In the genomic region with DNA sequence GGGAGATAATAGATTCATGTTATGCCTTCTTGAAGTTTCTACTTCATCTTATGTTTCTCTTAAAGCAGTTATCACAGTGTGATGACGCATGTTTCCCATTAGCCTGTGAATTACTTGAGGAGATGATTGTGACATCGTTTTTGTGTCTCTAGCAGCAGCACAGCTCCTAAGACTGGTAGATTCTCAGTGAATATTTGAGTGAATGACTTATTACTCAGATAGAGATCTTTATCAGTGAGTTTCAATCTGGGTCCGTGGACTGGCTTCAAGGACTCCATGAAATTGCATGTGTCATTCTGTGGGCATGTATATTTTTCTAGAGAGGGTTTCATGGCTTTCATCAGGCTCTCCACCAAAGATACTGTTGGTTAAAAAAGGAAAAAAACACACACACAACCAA, we compare ENCODE assay signal across 8 cellular contexts. TPM values are rescaled to one million over a fixed set of nuclear protein-coding genes. Genes with fewer than 3 reads are reported as not detected.
DNase-seq lines count a peak whose midpoint lies in the region; ATAC-seq lines count a peak whose summit lies in the region.

No MANE protein-coding gene starts in this region.

- peaks cover 8% of the 10 kb centered on the region for H3K36me3 Mint-ChIP-seq in activated T-cell treated with anti-CD3 and anti-CD28 coated beads, Interleukin-2, amount 50 U/mL, for 24 hours (ENCODE audit: low read depth)
- peaks cover 33% of the 10 kb centered on the region for H3K36me3 Mint-ChIP-seq in activated CD8-positive, alpha-beta T cell treated with anti-CD3 and anti-CD28 coated beads, Interleukin-2, amount 10 ng/mL, durations not matched to agents 7 days and 5 days (ENCODE audit: low read depth)

- peaks cover 14% of the 10 kb centered on the region for H3K4me1 ChIP-seq in thymus (ENCODE audit: control insufficient read depth, insufficient read depth, low read length)

- ATAC-seq in activated CD8-positive, alpha-beta T cell treated with anti-CD3 and anti-CD28 coated beads, Interleukin-2, amount 10 ng/mL, durations not matched to agents 7 days and 5 days = peak; percentile 21
- no peak for ATAC-seq in GM21360 (IDR thresholded peaks at IDR 0.05; ENCODE audit: unreplicated experiment)

- H3K4me1 Mint-ChIP-seq in activated T-cell treated with anti-CD3 and anti-CD28 coated beads, Interleukin-2, amount 50 U/mL, for 24 hours (ENCODE audit: low read depth) = peaks cover 89% of the 10 kb centered on the region
- peaks cover 82% of the 10 kb centered on the region for H3K4me1 Mint-ChIP-seq in activated CD8-positive, alpha-beta T cell treated with anti-CD3 and anti-CD28 coated beads, Interleukin-2, amount 10 ng/mL, durations not matched to agents 7 days and 5 days (ENCODE audit: low read depth)

- H3K9me3 Mint-ChIP-seq in activated T-cell treated with anti-CD3 and anti-CD28 coated beads, Interleukin-2, amount 50 U/mL, for 24 hours = no peaks in the 10 kb centered on the region
- peaks cover 8% of the 10 kb centered on the region for H3K9me3 Mint-ChIP-seq in activated CD8-positive, alpha-beta T cell treated with anti-CD3 and anti-CD28 coated beads, Interleukin-2, amount 10 ng/mL, durations not matched to agents 7 days and 5 days (ENCODE audit: insufficient read depth)

- no peaks in the 10 kb centered on the region for H3K27me3 Mint-ChIP-seq in activated T-cell treated with anti-CD3 and anti-CD28 coated beads, Interleukin-2, amount 50 U/mL, for 24 hours
- H3K27me3 Mint-ChIP-seq in activated CD8-positive, alpha-beta T cell treated with anti-CD3 and anti-CD28 coated beads, Interleukin-2, amount 10 ng/mL, durations not matched to agents 7 days and 5 days (ENCODE audit: low read depth) = no peaks in the 10 kb centered on the region

- DNase-seq in activated T-cell treated with anti-CD3 and anti-CD28 coated beads, Interleukin-2, amount 50 U/mL, for 24 hours = no peak
- DNase-seq in activated T-cell treated with anti-CD3 and anti-CD28 coated beads, Interleukin-2, amount 50 U/mL, for 1 hour = no peak
- no peak for DNase-seq in activated CD8-positive, alpha-beta T cell treated with anti-CD3 and anti-CD28 coated beads, Interleukin-2, amount 10 ng/mL, durations not matched to agents 7 days and 5 days
- DNase-seq in glomerular visceral epithelial cell (ENCODE audit: extremely low spot score) (peak; percentile 8), kidney glomerular epithelial cell (lab: John Stamatoyannopoulos, UW) (no peak), NCI-H2029 (lab: John Stamatoyannopoulos, UW) (no peak)

- peak overlapping the region; percentile 64 for H3K4me3 Mint-ChIP-seq in activated T-cell treated with anti-CD3 and anti-CD28 coated beads, Interleukin-2, amount 50 U/mL, for 24 hours
- H3K4me3 Mint-ChIP-seq in activated CD8-positive, alpha-beta T cell treated with anti-CD3 and anti-CD28 coated beads, Interleukin-2, amount 10 ng/mL, durations not matched to agents 7 days and 5 days = peak overlapping the region; percentile 69

- no peak overlapping the region for H3K4me3 ChIP-seq in thymus (ENCODE audit: low read length)

- H3K9me3 ChIP-seq in thymus (ENCODE audit: control insufficient read depth) = no peaks in the 10 kb centered on the region

- 80% methylated on average over 3 of the region's 3 CpGs for WGBS in thymus

- H3K27me3 ChIP-seq in thymus (ENCODE audit: control insufficient read depth, insufficient read depth) = no peaks in the 10 kb centered on the region

- CTCF ChIA-PET in activated CD8-positive, alpha-beta T cell treated with anti-CD3 and anti-CD28 coated beads, Interleukin-2, amount 10 ng/mL, durations not matched to agents 7 days and 5 days (lab: Charles Lee) = interaction anchor here (1.2 to 3.9 kb wide), 8 partner anchors 9 to 78 kb away, joined by 3 to 31 read pairs (median 4); no protein-coding TSS in a partner anchor

- POLR2A ChIA-PET in activated CD8-positive, alpha-beta T cell treated with anti-CD3 and anti-CD28 coated beads, Interleukin-2, amount 10 ng/mL, durations not matched to agents 7 days and 5 days (lab: Charles Lee) = no interaction called here

- H3K36me3 ChIP-seq in thymus (ENCODE audit: control insufficient read depth, insufficient read depth) = no peaks in the 10 kb centered on the region

- H3K27ac ChIP-seq in thymus (ENCODE audit: low read depth) = peak overlapping the region; percentile 37

- peak overlapping the region; percentile 97 for H3K27ac Mint-ChIP-seq in activated T-cell treated with anti-CD3 and anti-CD28 coated beads, Interleukin-2, amount 50 U/mL, for 24 hours
- peak overlapping the region; percentile 89 for H3K27ac Mint-ChIP-seq in activated CD8-positive, alpha-beta T cell treated with anti-CD3 and anti-CD28 coated beads, Interleukin-2, amount 10 ng/mL, durations not matched to agents 7 days and 5 days

RNA-seq across cellular contexts. Expression of a gene that starts 29.9 kb away (rescaled TPM):
- 1 to 10 TPM; 9.0 to 10.0 TPM for total RNA-seq in activated CD8-positive, alpha-beta T cell treated with anti-CD3 and anti-CD28 coated beads, Interleukin-2, amount 10 ng/mL, durations not matched to agents 7 days and 5 days
- polyA plus RNA-seq in thymus = 10.6 TPM
